17 cellular contexts compared by ENCODE assay signal in genomic region chr3:168267179-168267578, GRCh38.
"Had no signal": no experiment of that assay in that cellular context is flagged by ENCODE, and none has a peak within 500 bp of the region (broad histone marks: within the 10 kb centered on the region; RNA-seq: fewer than 3 reads in every experiment).

No MANE protein-coding gene starts in this region.

- ATAC-seq: activated CD4-positive, alpha-beta T cell treated with anti-CD3 and anti-CD28 coated beads for 36 hours; activated CD8-positive, alpha-beta T cell treated with anti-CD3 and anti-CD28 coated beads for 36 hours; activated T-cell treated with anti-CD3 and anti-CD28 coated beads, Interleukin-2, amount 50 U/mL, for 72 hours; T-cell had no signal

- DNase-seq: activated CD4-positive, alpha-beta T cell treated with anti-CD3 and anti-CD28 coated beads for 36 hours; activated CD8-positive, alpha-beta memory T cell treated with anti-CD3 and anti-CD28 coated beads, Interleukin-2, amount 50 U/mL, for 4 hours; activated CD8-positive, alpha-beta T cell treated with anti-CD3 and anti-CD28 coated beads for 36 hours; activated gamma-delta T cell treated with Interleukin-2 at 50 U/mL for 16 hours; activated naive CD4-positive, alpha-beta T cell treated with anti-CD3 and anti-CD28 coated beads, Interleukin-2, amount 10 ng/mL, durations not matched to agents 7 days and 5 days; activated naive CD8-positive, alpha-beta T cell treated with anti-CD3 and anti-CD28 coated beads for 36 hours; activated T-cell treated with anti-CD3 and anti-CD28 coated beads, Interleukin-2, amount 50 U/mL, for 72 hours; brain microvascular endothelial cell; NCI-H1048; NCI-H1930; NCI-H2107; NCI-H446; NCI-H524; NCI-H748 treated with DMSO at 0.1 percent for 48 hours; T-cell; T-helper 2 cell; T1000 had no signal
